8 cellular contexts compared by ENCODE assay signal in genomic region chr14:81710232-81710845, GRCh38.
DNase-seq lines count a peak whose midpoint lies in the region; ATAC-seq, FAIRE-seq and TF ChIP-seq lines count a peak whose summit lies in the region.

No MANE protein-coding gene starts in this region.

- peak in 1 of 2 experiments; percentile 62; a peak in 2 of 6 replicates for ATAC-seq in A549

- H3K36me3 ChIP-seq in spleen, result no peaks in the 10 kb centered on the region
- no peaks in the 10 kb centered on the region for H3K36me3 ChIP-seq in CD8-positive, alpha-beta memory T cell (ENCODE audit: insufficient read depth, low read length)

- TF ChIP-seq RAD21 in A549 (conservative IDR thresholded peaks at IDR 0.05 in 1 of 2, IDR thresholded peaks at IDR 0.05 in 1 of 2), result peak; percentile 55 to 67

- H3K4me3 Mint-ChIP-seq in CD8-positive, alpha-beta memory T cell, result no peak overlapping the region
- no peak overlapping the region for H3K4me3 Mint-ChIP-seq in activated CD4-positive, alpha-beta memory T cell treated with anti-CD3 and anti-CD28 coated beads for 36 hours

- TF ChIP-seq EP300 in A549 (IDR thresholded peaks at IDR 0.05), result no peak

- H3K4me3 ChIP-seq in A549 (no peak overlapping the region), spleen (no peak overlapping the region)
- no peak overlapping the region for H3K4me3 ChIP-seq in CD8-positive, alpha-beta memory T cell (ENCODE audit: low read length)

- intact Hi-C loops in spleen (cut with DNase I; ENCODE audit: low total_unique reads), result no loop called here
- intact Hi-C loops in activated CD4-positive, alpha-beta memory T cell treated with anti-CD3 and anti-CD28 coated beads for 36 hours (cut with micrococcal nuclease), result no loop called here

- no peaks in the 10 kb centered on the region for H3K27me3 ChIP-seq in spleen (replicated peaks in 1 of 7)
- no peaks in the 10 kb centered on the region for H3K27me3 ChIP-seq in CD8-positive, alpha-beta memory T cell (ENCODE audit: insufficient read depth, low read length, poor library complexity, severe bottlenecking)

- TF ChIP-seq CTCF in A549 (IDR thresholded peaks at IDR 0.05), result peak; percentile 45; the same call in 2 of the 3 replicates
- TF ChIP-seq CTCF in GM12873 (IDR thresholded peaks at IDR 0.05; ENCODE audit: insufficient read depth, low read depth, low read length, missing control alignments), result peak; percentile 56
- TF ChIP-seq CTCF in spleen (IDR thresholded peaks at IDR 0.05 in 8 of 11, conservative IDR thresholded peaks at IDR 0.05 in 3 of 11), result peak in 7 of 11 experiments; percentile 35 to 55 (median 48)

- no peak for TF ChIP-seq POLR2A in A549 (IDR thresholded peaks at IDR 0.05; ENCODE audit: low read length)
- TF ChIP-seq POLR2A in spleen (IDR thresholded peaks at IDR 0.05), result no peak

- CTCF ChIA-PET in A549 (lab: Yijun Ruan, JAX), result interaction anchor here (0.7 to 1.6 kb wide), 3 partner anchors 10 to 85 kb away, joined by 3 to 6 read pairs (median 4); no protein-coding TSS in a partner anchor
- CTCF ChIA-PET in CD8-positive, alpha-beta memory T cell (lab: Charles Lee), result no interaction called here
- CTCF ChIA-PET in activated CD4-positive, alpha-beta memory T cell treated with anti-CD3 and anti-CD28 coated beads for 36 hours (lab: Charles Lee), result no interaction called here

- 13% methylated on average over 2 of the region's 2 CpGs for WGBS in A549 (ENCODE audit: missing lambda C conversion rate)
- 45 to 49% (median 47%) methylated on average over 2 of the region's 2 CpGs for WGBS in spleen, 5 donors

- peaks cover 0 to 3% (median 0%) of the 10 kb centered on the region in 3 donors for H3K36me3 Mint-ChIP-seq in CD8-positive, alpha-beta memory T cell
- no peaks in the 10 kb centered on the region for H3K36me3 Mint-ChIP-seq in activated CD4-positive, alpha-beta memory T cell treated with anti-CD3 and anti-CD28 coated beads for 36 hours

- H3K27ac Mint-ChIP-seq in CD8-positive, alpha-beta memory T cell, result no peak overlapping the region
- H3K27ac Mint-ChIP-seq in activated CD4-positive, alpha-beta memory T cell treated with anti-CD3 and anti-CD28 coated beads for 36 hours, result no peak overlapping the region

- FAIRE-seq in A549 (lab: Jason Lieb, UNC), result peak; percentile 91

- peak; percentile 7 to 41 for DNase-seq in A549 (ENCODE audit: low read depth in 1 of 2, low spot score in 1 of 2)
- peak; percentile 55 to 63 for DNase-seq in Kasumi-1 (lab: John Stamatoyannopoulos, UW)
- peak; percentile 33 to 53 for DNase-seq in SHP77 (lab: John Stamatoyannopoulos, UW)
- DNase-seq in foreskin melanocyte, result peak; percentile 35
- DNase-seq in spleen, result no peak
- DNase-seq in CD8-positive, alpha-beta memory T cell, result no peak
- no peak for DNase-seq in activated CD4-positive, alpha-beta memory T cell treated with anti-CD3 and anti-CD28 coated beads for 36 hours

- H3K9me3 ChIP-seq in A549 (no peaks in the 10 kb centered on the region), spleen (peaks cover 0 to 9% (median 4%) of the 10 kb centered on the region in 8 donors)
- H3K9me3 ChIP-seq in CD8-positive, alpha-beta memory T cell (ENCODE audit: low read length), result no peaks in the 10 kb centered on the region

- H3K27ac ChIP-seq in A549, result no peak overlapping the region
- H3K27ac ChIP-seq in spleen, result no peak overlapping the region
- no peak overlapping the region for H3K27ac ChIP-seq in CD8-positive, alpha-beta memory T cell (ENCODE audit: low read depth, low read length)

- H3K27me3 Mint-ChIP-seq in CD8-positive, alpha-beta memory T cell, result no peaks in the 10 kb centered on the region
- H3K27me3 Mint-ChIP-seq in activated CD4-positive, alpha-beta memory T cell treated with anti-CD3 and anti-CD28 coated beads for 36 hours, result no peaks in the 10 kb centered on the region

- POLR2A ChIA-PET in A549 (lab: Yijun Ruan, JAX), result no interaction called here
- POLR2A ChIA-PET in CD8-positive, alpha-beta memory T cell (lab: Charles Lee), result no interaction called here
- POLR2A ChIA-PET in activated CD4-positive, alpha-beta memory T cell treated with anti-CD3 and anti-CD28 coated beads for 36 hours (lab: Charles Lee), result no interaction called here

- H3K4me1 ChIP-seq in A549 (no peaks in the 10 kb centered on the region), spleen (no peaks in the 10 kb centered on the region)
- H3K4me1 ChIP-seq in CD8-positive, alpha-beta memory T cell (ENCODE audit: insufficient read depth, low read length), result no peaks in the 10 kb centered on the region

- no peaks in the 10 kb centered on the region for H3K4me1 Mint-ChIP-seq in CD8-positive, alpha-beta memory T cell
- no peaks in the 10 kb centered on the region for H3K4me1 Mint-ChIP-seq in activated CD4-positive, alpha-beta memory T cell treated with anti-CD3 and anti-CD28 coated beads for 36 hours (ENCODE audit: low read depth)

- H3K4me2 ChIP-seq in A549, result no peak overlapping the region

- H3K9me3 Mint-ChIP-seq in CD8-positive, alpha-beta memory T cell, result peaks cover 0 to 14% (median 4%) of the 10 kb centered on the region in 5 donors
- H3K9me3 Mint-ChIP-seq in activated CD4-positive, alpha-beta memory T cell treated with anti-CD3 and anti-CD28 coated beads for 36 hours, result peaks cover 3% of the 10 kb centered on the region

TF ChIP-seq in A549, 52 proteins besides CTCF, POLR2A, EP300 and RAD21:
- TF ChIP-seq ZFP36 (IDR thresholded peaks at IDR 0.05; ENCODE audit: borderline replicate concordance, partially characterized antibody) (no peak), SMC3 (IDR thresholded peaks at IDR 0.05) (peak; percentile 23; the same call in 1 of the 3 replicates)

Comparison
In these comparisons a context has a peak if more than half of its experiments do, and no peak if none do; other contexts are left out.
1. DNase-seq: peak in A549 (2 of 2), Kasumi-1 (2 of 2), SHP77 (2 of 2) and foreskin melanocyte (single experiment); none in spleen (single experiment), CD8-positive, alpha-beta memory T cell (0 of 5) and activated CD4-positive, alpha-beta memory T cell treated with anti-CD3 and anti-CD28 coated beads for 36 hours (single experiment).
2. Peak in every context shown above with its lines, with median percentiles within 50 percentile points of each other: CTCF ChIP-seq.